In genomic region chr17:68435876-68436842, GRCh38 we compare ENCODE assay signal across 7 cellular contexts. TPM values are rescaled to one million over a fixed set of nuclear protein-coding genes. Genes with fewer than 3 reads are reported as not detected.
DNase-seq lines count a peak whose midpoint lies in the region; ATAC-seq, FAIRE-seq and TF ChIP-seq lines count a peak whose summit lies in the region.

No MANE protein-coding gene starts in this region.

- no peaks in the 10 kb centered on the region for H3K27me3 Mint-ChIP-seq in activated CD4-positive, alpha-beta memory T cell treated with anti-CD3 and anti-CD28 coated beads for 36 hours
- H3K27me3 Mint-ChIP-seq in memory B cell, result no peaks in the 10 kb centered on the region

- peak overlapping the region; percentile 79 for H3K27ac Mint-ChIP-seq in activated CD4-positive, alpha-beta memory T cell treated with anti-CD3 and anti-CD28 coated beads for 36 hours
- no peak overlapping the region for H3K27ac Mint-ChIP-seq in memory B cell

- intact Hi-C loops in activated CD4-positive, alpha-beta memory T cell treated with anti-CD3 and anti-CD28 coated beads for 36 hours (cut with micrococcal nuclease), result loop anchor here (1.0 to 2.0 kb wide), 7 partner anchors 27 to 263 kb away; no protein-coding TSS in a partner anchor

- H3K4me1 Mint-ChIP-seq in activated CD4-positive, alpha-beta memory T cell treated with anti-CD3 and anti-CD28 coated beads for 36 hours (ENCODE audit: low read depth), result peaks cover 51% of the 10 kb centered on the region
- peaks cover 40% of the 10 kb centered on the region for H3K4me1 Mint-ChIP-seq in memory B cell

- no peak for TF ChIP-seq POLR2A in GM12892 (IDR thresholded peaks at IDR 0.05; ENCODE audit: low read depth, low read length)

- peaks cover 9% of the 10 kb centered on the region for H3K36me3 Mint-ChIP-seq in activated CD4-positive, alpha-beta memory T cell treated with anti-CD3 and anti-CD28 coated beads for 36 hours
- no peaks in the 10 kb centered on the region for H3K36me3 Mint-ChIP-seq in memory B cell

- DNase-seq in GM12892 (ENCODE audit: insufficient read length) (peak; percentile 41), HPDE6-E6E7 (ENCODE audit: extremely low spot score) (peak; percentile 71), NCI-H82 (lab: John Stamatoyannopoulos, UW) (peak; percentile 92), memory B cell (ENCODE audit: low spot score in 2 of 2) (peak; percentile 84)
- peak; percentile 90 for DNase-seq in activated CD4-positive, alpha-beta memory T cell treated with anti-CD3 and anti-CD28 coated beads for 36 hours
- DNase-seq in effector CD4-positive, alpha-beta T cell, result peak; percentile 81
- DNase-seq in stimulated activated CD8-positive, alpha-beta memory T cell treated with anti-CD3 and anti-CD28 coated beads, Interleukin-4, amount 100 ng/mL, for 1 hour (ENCODE audit: low read depth in 2 of 2, low spot score in 1 of 2), result peak; percentile 69 to 72

- peak overlapping the region; percentile 38 for H3K4me3 Mint-ChIP-seq in activated CD4-positive, alpha-beta memory T cell treated with anti-CD3 and anti-CD28 coated beads for 36 hours
- H3K4me3 Mint-ChIP-seq in memory B cell, result peak overlapping the region; percentile 0

- CTCF ChIA-PET in activated CD4-positive, alpha-beta memory T cell treated with anti-CD3 and anti-CD28 coated beads for 36 hours (lab: Charles Lee), result interaction anchor here (0.6 to 8.9 kb wide), 37 partner anchors 9 to 379 kb away, joined by 3 to 123 read pairs (median 5); partner anchors contain the start of genes AMZ2, ARSG, SLC16A6 and WIPI1

- ATAC-seq in memory B cell (ENCODE audit: low read depth), result peak; percentile 75

- no peaks in the 10 kb centered on the region for H3K9me3 Mint-ChIP-seq in activated CD4-positive, alpha-beta memory T cell treated with anti-CD3 and anti-CD28 coated beads for 36 hours
- H3K9me3 Mint-ChIP-seq in memory B cell, result no peaks in the 10 kb centered on the region

- POLR2A ChIA-PET in activated CD4-positive, alpha-beta memory T cell treated with anti-CD3 and anti-CD28 coated beads for 36 hours (lab: Charles Lee), result interaction anchor here (0.9 to 2.4 kb wide), 3 partner anchors 37 to 188 kb away, joined by 3 to 8 read pairs (median 8); partner anchors contain the start of gene AMZ2

- peak; percentile 88 for FAIRE-seq in GM12892 (lab: Jason Lieb, UNC)

RNA-seq across cellular contexts. Expression of gene WIPI1, which starts 21.1 kb away (rescaled TPM):
- polyA plus RNA-seq in GM12892 (2012; ENCODE audit: missing spikeins), result 11.4 TPM
- 10 to 100 TPM; 27.3 to 27.5 TPM for total RNA-seq in activated CD4-positive, alpha-beta memory T cell treated with anti-CD3 and anti-CD28 coated beads for 36 hours

Comparison
In these comparisons a context has a peak if more than half of its experiments do, and no peak if none do; other contexts are left out.
1. Peak in every context shown above with its lines: DNase-seq and ATAC-seq.
2. DNase-seq: peak in every context shown above with its lines; median percentile 92 in NCI-H82; 90 in activated CD4-positive, alpha-beta memory T cell treated with anti-CD3 and anti-CD28 coated beads for 36 hours; 84 in memory B cell; 81 in effector CD4-positive, alpha-beta T cell; 71 in HPDE6-E6E7; 70 in stimulated activated CD8-positive, alpha-beta memory T cell treated with anti-CD3 and anti-CD28 coated beads, Interleukin-4, amount 100 ng/mL, for 1 hour; 41 in GM12892.